34 cellular contexts compared by ENCODE assay signal in the genomic region with DNA sequence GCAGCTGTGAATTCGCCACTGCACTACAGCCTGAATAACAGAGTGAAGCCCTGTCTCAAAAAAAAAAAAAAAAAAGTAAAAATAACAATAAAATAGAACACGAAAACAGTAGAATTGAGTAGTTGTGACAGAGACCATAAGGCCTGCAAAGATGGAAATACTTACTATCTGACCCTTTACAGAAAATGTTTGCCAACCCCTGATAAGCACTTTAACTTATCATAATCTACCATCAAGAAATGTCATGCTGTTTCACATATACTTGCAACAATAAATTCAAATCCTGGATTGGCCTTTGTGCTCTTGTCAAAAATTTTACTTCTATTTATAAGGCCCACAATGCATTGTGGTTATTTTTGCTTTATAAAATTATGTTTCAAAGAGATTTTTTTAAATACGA.
"Had no signal": no experiment of that assay in that cellular context is flagged by ENCODE, and none has a peak within 500 bp of the region (broad histone marks: within the 10 kb centered on the region; RNA-seq: fewer than 3 reads in every experiment).

No MANE protein-coding gene starts in this region.

- DNase-seq: Karpas-422, Kasumi-1, MG63, MM.1S, MV-4-11, NCI-H1048, NCI-H1092, NCI-H1092 treated with DMSO at 0.1 percent for 48 hours, NCI-H1105, NCI-H1105 treated with DMSO at 0.1 percent for 48 hours, NCI-H1417, NCI-H1417 treated with DMSO at 0.1 percent for 48 hours, NCI-H1436, NCI-H1436 treated with DMSO at 0.1 percent for 48 hours, NCI-H146, NCI-H1694, NCI-H1694 treated with DMSO at 0.1 percent for 48 hours, NCI-H187, NCI-H187 treated with DMSO at 0.1 percent for 48 hours, NCI-H1930, NCI-H2029, NCI-H2029 treated with DMSO at 0.1 percent for 48 hours, NCI-H2081, NCI-H2081 treated with DMSO at 0.1 percent for 48 hours, NCI-H2107, NCI-H2171, NCI-H2171 treated with DMSO at 0.1 percent for 48 hours, NCI-H2227 treated with DMSO at 0.1 percent for 48 hours, NCI-H226, NCI-H345, NCI-H446, NCI-H446 treated with DMSO at 0.1 percent for 48 hours, NCI-H510A, NCI-H510A treated with DMSO at 0.1 percent for 48 hours had no signal

- H3K4me3 ChIP-seq: MG63 had no signal

- H3K27me3 ChIP-seq: MG63 had no signal

- H3K36me3 ChIP-seq: MG63 had no signal
